ENCODE assay signal across 22 cellular contexts in the genomic region with DNA sequence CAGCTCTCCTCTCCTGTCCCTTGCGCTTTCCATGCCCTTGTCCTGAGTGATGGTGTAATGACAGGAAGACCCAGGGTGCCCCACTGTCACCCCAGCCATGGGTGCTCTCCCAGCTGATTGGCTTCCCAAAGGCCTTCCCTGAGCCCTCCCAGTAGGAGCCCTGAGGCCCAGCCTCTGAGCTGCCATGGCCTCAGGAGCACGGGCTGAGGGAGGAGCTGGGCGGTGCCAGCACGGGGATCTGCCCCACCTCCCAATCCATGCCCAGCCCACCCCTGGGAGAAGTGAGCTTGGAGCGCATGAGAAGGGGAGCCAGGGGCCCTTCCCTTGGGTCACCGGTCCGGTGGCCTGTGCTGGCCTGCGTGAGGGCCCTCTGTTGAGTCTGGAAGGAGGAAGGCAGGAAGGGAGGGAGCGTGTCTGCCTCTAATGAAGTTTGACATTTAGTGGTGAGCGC. TPM values are rescaled to one million over a fixed set of nuclear protein-coding genes. Genes with fewer than 3 reads are reported as not detected.
DNase-seq lines count a peak whose midpoint lies in the region; ATAC-seq and TF ChIP-seq lines count a peak whose summit lies in the region.
"Had no signal": no experiment of that assay in that cellular context is flagged by ENCODE, and none has a peak within 500 bp of the region (broad histone marks: within the 10 kb centered on the region; RNA-seq: fewer than 3 reads in every experiment).

No MANE protein-coding gene starts in this region.

- H3K4me1 ChIP-seq in Panc1 (ENCODE audit: control insufficient read depth, insufficient read depth, low read length) = no peaks in the 10 kb centered on the region
- peaks cover 8% of the 10 kb centered on the region for H3K4me1 ChIP-seq in right cardiac atrium (ENCODE audit: control insufficient read depth, insufficient read depth, low read length)
- H3K4me1 ChIP-seq: A549 had no signal

- H3K4me3 ChIP-seq in Panc1 (ENCODE audit: low read depth in 2 of 2, low read length in 2 of 2) (no peak overlapping the region), right cardiac atrium (ENCODE audit: low read length) (no peak overlapping the region)
- H3K4me3 ChIP-seq: A549, coronary artery, lung had no signal

- CTCF ChIA-PET in Panc1 (lab: Charles Lee) = no interaction called here

- no TSS peak for BruUV-seq in Panc1 (replicated peaks; lab: Mats Ljungman, UMichigan)

- intact Hi-C loops in Panc1 (cut with micrococcal nuclease; ENCODE audit: unreplicated experiment) (no loop called here), right cardiac atrium (cut with DNase I) (no loop called here)

- WGBS in right cardiac atrium = 63% methylated on average over 10 of the region's 10 CpGs

- ATAC-seq in Panc1 (0 out of 2 replicates have a peak, but pooled peaks have one; percentile 39), right cardiac atrium (no peak), HG03565 (IDR thresholded peaks at IDR 0.05; ENCODE audit: unreplicated experiment) (no peak)
- ATAC-seq: stimulated activated naive CD8-positive, alpha-beta T cell treated with anti-CD3 and anti-CD28 coated beads, Interleukin-15, Interleukin-2, amounts not matched to agents 100 U/mL and 50 U/mL, for 24 hours had no signal

- POLR2A ChIA-PET in Panc1 (lab: Charles Lee) = interaction anchor here (0.6 kb wide), 1 partner anchor 132 kb away, joined by 6 read pairs; no protein-coding TSS in a partner anchor

- no peak for TF ChIP-seq CTCF in Panc1 (IDR thresholded peaks at IDR 0.05)

- DNase-seq in activated T-cell treated with anti-CD3 and anti-CD28 coated beads, Interleukin-2, amount 50 U/mL, for 1 hour = peak; percentile 10
- DNase-seq in activated T-cell treated with anti-CD3 and anti-CD28 coated beads, Interleukin-2, amount 50 U/mL, for 48 hours = no peak
- DNase-seq in Panc1 (ENCODE audit: low read depth, low spot score) = no peak
- peak in 2 of 3 donors; percentile 41 to 60 for DNase-seq in right cardiac atrium
- DNase-seq in retina = peak; percentile 92
- no peak for DNase-seq in T1000 (lab: John Stamatoyannopoulos, UW)
- DNase-seq in NCI-H1417 treated with DMSO at 0.1 percent for 48 hours (lab: John Stamatoyannopoulos, UW) = no peak
- DNase-seq: activated CD4-positive, alpha-beta T cell treated with anti-CD3 and anti-CD28 coated beads for 4 hours; activated CD8-positive, alpha-beta memory T cell treated with anti-CD3 and anti-CD28 coated beads, Interleukin-2, amount 50 U/mL, for 48 hours; DMS53; naive B cell; NCI-H187; NCI-H446; SHP77 treated with DMSO at 0.1 percent for 48 hours; stimulated activated naive CD8-positive, alpha-beta T cell treated with anti-CD3 and anti-CD28 coated beads, Interleukin-15, Interleukin-2, amounts not matched to agents 100 U/mL and 50 U/mL, for 24 hours had no signal

- H3K27me3 ChIP-seq in Panc1 (ENCODE audit: control insufficient read depth, insufficient read depth, low read length) (no peaks in the 10 kb centered on the region), right cardiac atrium (ENCODE audit: control insufficient read depth, insufficient read depth) (no peaks in the 10 kb centered on the region)

- in situ Hi-C loops in Panc1 (cut with HindIII; ENCODE audit: low pct_unique_long_range_greater_than_20kb, low sequenced_read_pairs) = no loop called here

- H3K9me3 ChIP-seq in Panc1 (ENCODE audit: control insufficient read depth, insufficient read depth, low read depth, low read length) (no peaks in the 10 kb centered on the region), right cardiac atrium (ENCODE audit: control insufficient read depth, low read length) (no peaks in the 10 kb centered on the region)
- H3K9me3 ChIP-seq: A549 had no signal

- H3K36me3 ChIP-seq in Panc1 (ENCODE audit: control insufficient read depth, insufficient read depth, low read length) = peaks cover 5% of the 10 kb centered on the region

- H3K27ac ChIP-seq in Panc1 (ENCODE audit: low read length) (no peak overlapping the region), right cardiac atrium (ENCODE audit: low read length) (no peak overlapping the region)
- H3K27ac ChIP-seq: A549, C4-2B, coronary artery had no signal

RNA-seq across cellular contexts. Expression of a gene that starts 28.4 kb away (rescaled TPM):
- total RNA-seq in Panc1 (2021; ENCODE audit: unreplicated experiment) = not detected
- not detected for polyA plus RNA-seq in Panc1 (2012; ENCODE audit: insufficient read length)
- 1 to 10 TPM in 1 of 4 donors, under 1 TPM in 1, not detected in 2; 0.40 to 1.0 TPM for total RNA-seq in right cardiac atrium
- 0.14 TPM for polyA plus RNA-seq in right cardiac atrium
- total RNA-seq: epithelial cell of proximal tubule, lung, ureter had no signal
- polyA plus RNA-seq: A549, lung had no signal

RNA-seq across cellular contexts. Expression of a gene that starts 48.0 kb away (rescaled TPM):
- total RNA-seq in Panc1 (2021; ENCODE audit: unreplicated experiment) = not detected
- not detected for polyA plus RNA-seq in Panc1 (2012; ENCODE audit: insufficient read length)
- total RNA-seq in right cardiac atrium = 10 to 100 TPM in 3 of 4 donors, 1 to 10 TPM in 1; 4.5 to 21.0 (median 14.0) TPM
- polyA plus RNA-seq in right cardiac atrium = 14.3 TPM
- total RNA-seq: epithelial cell of proximal tubule, lung, ureter had no signal
- polyA plus RNA-seq: A549, lung had no signal

RNA-seq across cellular contexts. Expression of a gene that starts 52.8 kb away (rescaled TPM):
- total RNA-seq in Panc1 (2021; ENCODE audit: unreplicated experiment) (103 TPM), right cardiac atrium (10 to 100 TPM; 58.3 to 78.8 (median 67.6) TPM)
- polyA plus RNA-seq in Panc1 (2012; ENCODE audit: insufficient read length) = 93.3 TPM
- polyA plus RNA-seq in right cardiac atrium = 61.4 TPM

RNA-seq across cellular contexts. Expression of a gene that starts 55.8 kb away (rescaled TPM):
- total RNA-seq in Panc1 (2021; ENCODE audit: unreplicated experiment) (112 TPM), right cardiac atrium (10 to 100 TPM; 28.5 to 36.5 (median 35.8) TPM)
- 151 TPM for polyA plus RNA-seq in Panc1 (2012; ENCODE audit: insufficient read length)
- polyA plus RNA-seq in right cardiac atrium = 55.2 TPM

RNA-seq across cellular contexts. Expression of a gene that starts 58.5 kb away (rescaled TPM):
- 95.0 TPM for total RNA-seq in Panc1 (2021; ENCODE audit: unreplicated experiment)
- 104 TPM for polyA plus RNA-seq in Panc1 (2012; ENCODE audit: insufficient read length)
- 10 to 100 TPM; 64.1 to 82.0 (median 68.9) TPM for total RNA-seq in right cardiac atrium
- 133 TPM for polyA plus RNA-seq in right cardiac atrium

Comparison
In these comparisons a context has a peak if more than half of its experiments do, and no peak if none do; other contexts are left out.
1. DNase-seq: peak in activated T-cell treated with anti-CD3 and anti-CD28 coated beads, Interleukin-2, amount 50 U/mL, for 1 hour (single experiment), right cardiac atrium (2 of 3) and retina (single experiment); none in activated T-cell treated with anti-CD3 and anti-CD28 coated beads, Interleukin-2, amount 50 U/mL, for 48 hours (0 of 2), Panc1 (single experiment), T1000 (single experiment) and NCI-H1417 treated with DMSO at 0.1 percent for 48 hours (single experiment).